Comparison of ENCODE assay signal across 8 cellular contexts in genomic region chr19:19461671-19462622, GRCh38. TPM values are rescaled to one million over a fixed set of nuclear protein-coding genes. Genes with fewer than 3 reads are reported as not detected.
DNase-seq lines count a peak whose midpoint lies in the region; ATAC-seq and TF ChIP-seq lines count a peak whose summit lies in the region.

No MANE protein-coding gene starts in this region.

- TF ChIP-seq CTCF in parathyroid adenoma (IDR thresholded peaks at IDR 0.05), result no peak

- no peaks in the 10 kb centered on the region for H3K27me3 ChIP-seq in ACC112 (ENCODE audit: insufficient read depth, low read length)
- no peaks in the 10 kb centered on the region for H3K27me3 ChIP-seq in parathyroid adenoma (ENCODE audit: control insufficient read depth, insufficient read depth, low read length)

- DNase-seq in KBM-7 (peak; percentile 49), Right ventricle myocardium inferior (ENCODE audit: missing footprints) (peak; percentile 84), DMS153 treated with DMSO at 0.1 percent for 48 hours (lab: John Stamatoyannopoulos, UW; ENCODE audit: unreplicated experiment) (no peak), amniotic stem cell (lab: John Stamatoyannopoulos, UW) (no peak), T1000 (lab: John Stamatoyannopoulos, UW) (no peak)

- H3K4me3 ChIP-seq in ACC112 (ENCODE audit: low read depth, low read length) (no peak overlapping the region), parathyroid adenoma (ENCODE audit: low read depth, low read length) (no peak overlapping the region)

- no peaks in the 10 kb centered on the region for H3K9me3 Mint-ChIP-seq in activated naive CD4-positive, alpha-beta T cell treated with anti-CD3 and anti-CD28 coated beads, Interleukin-2, amount 50 U/mL, for 24 hours

- intact Hi-C loops in Right ventricle myocardium inferior (cut with DNase I), result no loop called here

- H3K27me3 Mint-ChIP-seq in activated naive CD4-positive, alpha-beta T cell treated with anti-CD3 and anti-CD28 coated beads, Interleukin-2, amount 50 U/mL, for 24 hours, result no peaks in the 10 kb centered on the region

- peak; percentile 53 for ATAC-seq in Right ventricle myocardium inferior

- H3K9ac ChIP-seq in parathyroid adenoma, result no peak overlapping the region

- H3K79me2 ChIP-seq in ACC112 (ENCODE audit: control insufficient read depth, insufficient read depth, low read length, unreplicated experiment), result peaks cover 77% of the 10 kb centered on the region
- peaks cover 62% of the 10 kb centered on the region for H3K79me2 ChIP-seq in parathyroid adenoma

- peak overlapping the region; percentile 51 for H3K4me2 ChIP-seq in parathyroid adenoma (ENCODE audit: low read length)

- peaks cover 86% of the 10 kb centered on the region for H3K4me1 Mint-ChIP-seq in activated naive CD4-positive, alpha-beta T cell treated with anti-CD3 and anti-CD28 coated beads, Interleukin-2, amount 50 U/mL, for 24 hours

- H3K27ac ChIP-seq in ACC112 (ENCODE audit: low read depth, low read length), result peak overlapping the region; percentile 91; the same call in 1 of the 2 replicates
- H3K27ac ChIP-seq in parathyroid adenoma, result peak overlapping the region; percentile 85

- H3K36me3 ChIP-seq in ACC112 (ENCODE audit: insufficient read depth, low read length), result peaks cover 14% of the 10 kb centered on the region; the same call in 1 of the 2 replicates
- no peaks in the 10 kb centered on the region for H3K36me3 ChIP-seq in parathyroid adenoma (ENCODE audit: control insufficient read depth, insufficient read depth, low read length)

- H3K9me3 ChIP-seq in parathyroid adenoma (ENCODE audit: control insufficient read depth, low read length), result no peaks in the 10 kb centered on the region

- H3K4me1 ChIP-seq in ACC112 (ENCODE audit: control insufficient read depth, insufficient read depth, low read length, unreplicated experiment), result peaks cover 68% of the 10 kb centered on the region
- peaks cover 59% of the 10 kb centered on the region for H3K4me1 ChIP-seq in parathyroid adenoma

- H3K27ac Mint-ChIP-seq in activated naive CD4-positive, alpha-beta T cell treated with anti-CD3 and anti-CD28 coated beads, Interleukin-2, amount 50 U/mL, for 24 hours, result peak overlapping the region; percentile 97

- in situ Hi-C loops in KBM-7 (cut with MboI; ENCODE audit: low pct_unique_long_range_greater_than_20kb, low sequenced_read_pairs), result no loop called here

- peaks cover 19% of the 10 kb centered on the region for H3K36me3 Mint-ChIP-seq in activated naive CD4-positive, alpha-beta T cell treated with anti-CD3 and anti-CD28 coated beads, Interleukin-2, amount 50 U/mL, for 24 hours

- peak overlapping the region; percentile 87 for H3K4me3 Mint-ChIP-seq in activated naive CD4-positive, alpha-beta T cell treated with anti-CD3 and anti-CD28 coated beads, Interleukin-2, amount 50 U/mL, for 24 hours

- H2AFZ ChIP-seq in ACC112 (ENCODE audit: low read length, unreplicated experiment) (no peak overlapping the region), parathyroid adenoma (peak overlapping the region; percentile 59)

RNA-seq across cellular contexts. Expression of gene TSSK6, which starts 53.4 kb away (rescaled TPM):
- 0.32 TPM for total RNA-seq in Right ventricle myocardium inferior

RNA-seq across cellular contexts. Expression of gene NDUFA13, which starts 54.1 kb away (rescaled TPM):
- 1,344 TPM for total RNA-seq in Right ventricle myocardium inferior

RNA-seq across cellular contexts. Expression of gene GATAD2A, which starts 56.5 kb away (rescaled TPM):
- 25.9 TPM for total RNA-seq in Right ventricle myocardium inferior

Comparison
In these comparisons a context has a peak if more than half of its experiments do, and no peak if none do; other contexts are left out.
1. DNase-seq: peak in KBM-7 (single experiment) and Right ventricle myocardium inferior (single experiment); none in DMS153 treated with DMSO at 0.1 percent for 48 hours (single experiment), amniotic stem cell (single experiment) and T1000 (single experiment).